Comparison of ENCODE assay signal across 8 cellular contexts in genomic region chr1:46300673-46301405, GRCh38. TPM values are rescaled to one million over a fixed set of nuclear protein-coding genes. Genes with fewer than 3 reads are reported as not detected.
DNase-seq lines count a peak whose midpoint lies in the region; ATAC-seq and TF ChIP-seq lines count a peak whose summit lies in the region.

No MANE protein-coding gene starts in this region.

- no peaks in the 10 kb centered on the region for H3K9me3 Mint-ChIP-seq in chondrocyte (ENCODE audit: low read depth)

- peak overlapping the region; percentile 99 for H3K27ac Mint-ChIP-seq in chondrocyte (ENCODE audit: unreplicated experiment)

- peaks cover 30% of the 10 kb centered on the region for H3K4me1 ChIP-seq in muscle layer of colon (ENCODE audit: insufficient read depth, low read length)

- TF ChIP-seq CTCF in chondrocyte (IDR thresholded peaks at IDR 0.05), result no peak

- H3K4me3 ChIP-seq in muscle layer of colon (ENCODE audit: low read depth in 1 of 2, low read length in 2 of 2), result peak overlapping the region; percentile 89 to 96

- H3K4me3 Mint-ChIP-seq in chondrocyte (ENCODE audit: unreplicated experiment), result peak overlapping the region; percentile 86

- peaks cover 18% of the 10 kb centered on the region for H3K36me3 Mint-ChIP-seq in chondrocyte (ENCODE audit: low read depth)

- H3K9me3 ChIP-seq in KOPT-K1 (ENCODE audit: insufficient read depth, low read length, poor library complexity, severe bottlenecking) (no peaks in the 10 kb centered on the region), muscle layer of colon (ENCODE audit: low read length) (no peaks in the 10 kb centered on the region)

- H3K36me3 ChIP-seq in KOPT-K1 (ENCODE audit: insufficient read depth, low read length) (peaks cover 30% of the 10 kb centered on the region), muscle layer of colon (ENCODE audit: insufficient read depth, low read length) (peaks cover 19% of the 10 kb centered on the region)

- H3K27me3 Mint-ChIP-seq in chondrocyte (ENCODE audit: low read depth), result no peaks in the 10 kb centered on the region

- peak overlapping the region; percentile 98 for H3K9ac ChIP-seq in muscle layer of colon (ENCODE audit: low read length)

- H3K27me3 ChIP-seq in muscle layer of colon (ENCODE audit: control insufficient read depth in 1 of 2, insufficient read depth in 2 of 2, low read length in 2 of 2), result no peaks in the 10 kb centered on the region

- H3K4me1 Mint-ChIP-seq in chondrocyte (ENCODE audit: low read depth), result peaks cover 40% of the 10 kb centered on the region

- H3K27ac ChIP-seq in KOPT-K1 (ENCODE audit: low read depth, low read length, poor library complexity, severe bottlenecking), result peak overlapping the region; percentile 91
- H3K27ac ChIP-seq in muscle layer of colon (ENCODE audit: low read depth, low read length), result peak overlapping the region; percentile 86

- peak; percentile 40 for DNase-seq in AG08396 (ENCODE audit: low spot score)
- DNase-seq in chondrocyte (ENCODE audit: low spot score), result no peak
- DNase-seq in NCI-H2107 (lab: John Stamatoyannopoulos, UW), result no peak
- DNase-seq in stimulated activated naive CD4-positive, alpha-beta T cell treated with Interleukin-2 at 50 U/mL for 16 hours (lab: John Stamatoyannopoulos, UW), result no peak
- no peak for DNase-seq in DMS79 treated with DMSO at 0.1 percent for 48 hours (lab: John Stamatoyannopoulos, UW)

- ATAC-seq in HG03460 (IDR thresholded peaks at IDR 0.05; ENCODE audit: unreplicated experiment), result no peak

RNA-seq across cellular contexts. Expression of gene LRRC41, which starts 2.6 kb away (rescaled TPM):
- 82.0 to 96.8 TPM (median 82.9 TPM) in 3 replicates for total RNA-seq in chondrocyte

RNA-seq across cellular contexts. Expression of gene UQCRH, which starts 2.7 kb away (rescaled TPM):
- total RNA-seq in chondrocyte, result 167 to 194 TPM (median 168 TPM) in 3 replicates

RNA-seq across cellular contexts. Expression of gene NSUN4, which starts 39.8 kb away (rescaled TPM):
- total RNA-seq in chondrocyte, result 21.2 to 23.5 TPM (median 23.4 TPM) in 3 replicates

RNA-seq across cellular contexts. Expression of gene RAD54L, which starts 53.3 kb away (rescaled TPM):
- total RNA-seq in chondrocyte, result 2.6 to 9.9 TPM (median 2.7 TPM) in 3 replicates
